In genomic region chr3:159856496-159857098, GRCh38 we compare ENCODE assay signal across 15 cellular contexts. TPM values are rescaled to one million over a fixed set of nuclear protein-coding genes. Genes with fewer than 3 reads are reported as not detected.
A peak's percentile ranks its signal among the peaks of the same experiment; 100 is the strongest.
DNase-seq lines count a peak whose midpoint lies in the region; ATAC-seq, FAIRE-seq and TF ChIP-seq lines count a peak whose summit lies in the region.
"Had no signal": no experiment of that assay in that cellular context is flagged by ENCODE, and none has a peak within 500 bp of the region (broad histone marks: within the 10 kb centered on the region; RNA-seq: fewer than 3 reads in every experiment).

No MANE protein-coding gene starts in this region.

- no peak overlapping the region for H3K27ac Mint-ChIP-seq in stimulated activated memory B cell treated with anti-CD40 and anti-IgM and Interleukin-4, amounts not matched to agents 10 μg/mL and 1 μg/mL and 100 μg/mL, for 72 hours
- H3K27ac Mint-ChIP-seq: activated naive CD4-positive, alpha-beta T cell treated with anti-CD3 and anti-CD28 coated beads, Interleukin-2, amount 50 U/mL, for 72 hours had no signal

- H3K9ac ChIP-seq in GM12878 (ENCODE audit: control insufficient read depth, insufficient read depth, low read length) = no peak overlapping the region
- no peak overlapping the region for H3K9ac ChIP-seq in mesenchymal stem cell (ENCODE audit: low read length)
- H3K9ac ChIP-seq: parathyroid adenoma had no signal

- no peak for TF ChIP-seq RAD21 in GM12878 (IDR thresholded peaks at IDR 0.05; ENCODE audit: insufficient read depth, low read depth, low read length)

- peak overlapping the region; percentile 95 for H2BK15ac ChIP-seq in mesenchymal stem cell (ENCODE audit: low read depth, poor library complexity, severe bottlenecking)

- POLR2A ChIA-PET in GM12878 (lab: Charles Lee) = no interaction called here

- ATAC-seq in GM12878 = no peak
- ATAC-seq in stimulated activated memory B cell treated with anti-CD40 and anti-IgM and Interleukin-4, amounts not matched to agents 10 μg/mL and 1 μg/mL and 100 μg/mL, for 72 hours = no peak
- ATAC-seq: activated naive CD4-positive, alpha-beta T cell treated with anti-CD3 and anti-CD28 coated beads, Interleukin-2, amount 50 U/mL, for 72 hours had no signal

- FAIRE-seq in GM12878 (lab: Jason Lieb, UNC) = no peak
- no peak for FAIRE-seq in frontal cortex (lab: Jason Lieb, UNC)

- TF ChIP-seq EP300 in GM12878 (IDR thresholded peaks at IDR 0.05; ENCODE audit: borderline replicate concordance in 1 of 2, control insufficient read depth in 1 of 2, low read depth in 2 of 2, low read length in 2 of 2) (no peak), transverse colon (IDR thresholded peaks at IDR 0.05; ENCODE audit: low read depth) (no peak)

- peak overlapping the region in 1 of 2 experiments; percentile 82 for H3K4ac ChIP-seq in mesenchymal stem cell (ENCODE audit: low read depth in 1 of 2, low read length in 2 of 2)

- H3K4me3 ChIP-seq in GM12878 (no peak overlapping the region), mesenchymal stem cell (ENCODE audit: insufficient read depth in 1 of 2, low read depth in 1 of 2, low read length in 2 of 2) (no peak overlapping the region), transverse colon (no peak overlapping the region)
- H3K4me3 ChIP-seq: SK-N-MC had no signal

- no peaks in the 10 kb centered on the region for H4K20me1 ChIP-seq in GM12878 (ENCODE audit: control insufficient read depth, insufficient read depth)

- no peaks in the 10 kb centered on the region for H3K36me3 Mint-ChIP-seq in stimulated activated memory B cell treated with anti-CD40 and anti-IgM and Interleukin-4, amounts not matched to agents 10 μg/mL and 1 μg/mL and 100 μg/mL, for 72 hours
- H3K36me3 Mint-ChIP-seq: activated naive CD4-positive, alpha-beta T cell treated with anti-CD3 and anti-CD28 coated beads, Interleukin-2, amount 50 U/mL, for 72 hours had no signal

- CTCF ChIA-PET in GM12878 (lab: Yijun Ruan, JAX) = interaction anchor here (0.9 to 1.1 kb wide), 2 partner anchors 150 to 589 kb away, joined by 3 read pairs; no protein-coding TSS in a partner anchor

- no peak for TF ChIP-seq POLR2A in GM12878 (IDR thresholded peaks at IDR 0.05; ENCODE audit: low read depth, low read length)
- no peak for TF ChIP-seq POLR2A in transverse colon (IDR thresholded peaks at IDR 0.05)

- peaks cover 16% of the 10 kb centered on the region for H3K27me3 Mint-ChIP-seq in stimulated activated memory B cell treated with anti-CD40 and anti-IgM and Interleukin-4, amounts not matched to agents 10 μg/mL and 1 μg/mL and 100 μg/mL, for 72 hours

- H3K4me2 ChIP-seq in GM12878 (ENCODE audit: control insufficient read depth, insufficient read depth) (no peak overlapping the region), mesenchymal stem cell (ENCODE audit: low read length, poor library complexity, severe bottlenecking) (no peak overlapping the region)

- H3K23ac ChIP-seq in mesenchymal stem cell (ENCODE audit: low read length in 2 of 2) = no peak overlapping the region

- in situ Hi-C loops in GM12878 (cut with MboI) = no loop called here
- in situ Hi-C loops in transverse colon (cut with MboI; ENCODE audit: low pct_ligation_motif_present in 1 of 4, low pct_unique_long_range_greater_than_20kb in 1 of 4, low sequenced_read_pairs in 3 of 4) = no loop called here

- no peaks in the 10 kb centered on the region for H3K79me2 ChIP-seq in GM12878 (ENCODE audit: control insufficient read depth, insufficient read depth, low read length)
- H3K79me2 ChIP-seq: parathyroid adenoma had no signal

- H3K14ac ChIP-seq in mesenchymal stem cell (ENCODE audit: low read length in 2 of 2) = no peak overlapping the region

- H3K9me3 Mint-ChIP-seq in stimulated activated memory B cell treated with anti-CD40 and anti-IgM and Interleukin-4, amounts not matched to agents 10 μg/mL and 1 μg/mL and 100 μg/mL, for 72 hours = no peaks in the 10 kb centered on the region
- H3K9me3 Mint-ChIP-seq: activated naive CD4-positive, alpha-beta T cell treated with anti-CD3 and anti-CD28 coated beads, Interleukin-2, amount 50 U/mL, for 72 hours had no signal

- peak overlapping the region; percentile 86 for H4K8ac ChIP-seq in mesenchymal stem cell (ENCODE audit: low read length)

- RAD21 ChIA-PET in GM12878 (lab: Charles Lee; ENCODE audit: unreplicated experiment) = interaction anchor here (1.3 kb wide), 1 partner anchor 150 kb away, joined by 4 read pairs; no protein-coding TSS in a partner anchor

- intact Hi-C loops in GM12878 (cut with micrococcal nuclease; ENCODE audit: unreplicated experiment) = no loop called here
- intact Hi-C loops in transverse colon (cut with DNase I; ENCODE audit: low total_unique reads) = no loop called here

- H3K36me3 ChIP-seq in GM12878 (ENCODE audit: control insufficient read depth in 2 of 2, insufficient read depth in 2 of 2, low read length in 1 of 2) = no peaks in the 10 kb centered on the region
- no peaks in the 10 kb centered on the region for H3K36me3 ChIP-seq in mesenchymal stem cell (ENCODE audit: control insufficient read depth in 1 of 2, insufficient read depth in 2 of 2, low read depth in 1 of 2, low read length in 2 of 2)
- H3K36me3 ChIP-seq in transverse colon = no peaks in the 10 kb centered on the region

- H3K4me1 ChIP-seq in GM12878 (ENCODE audit: control insufficient read depth, insufficient read depth, low read length) = peaks cover 32% of the 10 kb centered on the region
- peaks cover 23% of the 10 kb centered on the region for H3K4me1 ChIP-seq in mesenchymal stem cell (ENCODE audit: control insufficient read depth, insufficient read depth, low read depth, low read length)
- H3K4me1 ChIP-seq in transverse colon = peaks cover under 1 to 71% (median 18%) of the 10 kb centered on the region in 4 donors
- H3K4me1 ChIP-seq: parathyroid adenoma had no signal

- H2AK5ac ChIP-seq in mesenchymal stem cell (ENCODE audit: low read length, severe bottlenecking) = peak overlapping the region; percentile 58

- TF ChIP-seq CTCF in GM12878 (IDR thresholded peaks at IDR 0.05 in 2 of 3, conservative IDR thresholded peaks at IDR 0.05 in 1 of 3; ENCODE audit: control insufficient read depth in 2 of 3, extremely low read depth in 1 of 3, insufficient read depth in 1 of 3, low read depth in 3 of 3, low read length in 3 of 3) (no peak), transverse colon (IDR thresholded peaks at IDR 0.05) (no peak)

- H2BK120ac ChIP-seq in mesenchymal stem cell (ENCODE audit: low read depth, low read length) = no peak overlapping the region

- no TSS peak for BruUV-seq in GM12878 (replicated peaks; lab: Mats Ljungman, UMichigan)

- peak; percentile 20 for DNase-seq in NCI-H146 (lab: John Stamatoyannopoulos, UW)
- no peak for DNase-seq in NCI-H146 treated with DMSO at 0.1 percent for 48 hours (lab: John Stamatoyannopoulos, UW; ENCODE audit: unreplicated experiment)
- DNase-seq in GM12878 (ENCODE audit: low read depth, low spot score) = no peak
- DNase-seq in mesenchymal stem cell = peak; percentile 54
- DNase-seq in transverse colon = no peak
- no peak for DNase-seq in LoVo (ENCODE audit: low spot score)
- no peak for DNase-seq in frontal cortex (ENCODE audit: low spot score in 2 of 2)
- DNase-seq: activated CD4-positive, alpha-beta T cell treated with anti-CD3 and anti-CD28 coated beads for 48 hours; GDM1; NCI-H1694 treated with DMSO at 0.1 percent for 48 hours had no signal

- no peak overlapping the region for H3K27ac ChIP-seq in GM12878 (ENCODE audit: control insufficient read depth, insufficient read depth)
- no peak overlapping the region for H3K27ac ChIP-seq in mesenchymal stem cell (ENCODE audit: low read length, poor library complexity, severe bottlenecking)
- peak overlapping the region; percentile 82 to 88 (median 85) for H3K27ac ChIP-seq in transverse colon
- H3K27ac ChIP-seq: epithelial cell of prostate, parathyroid adenoma, SK-N-MC had no signal

- SMC1A ChIA-PET in GM12878 (lab: Charles Lee; ENCODE audit: uncharacterized antibody, unreplicated experiment) = interaction anchor here (0.8 kb wide), 1 partner anchor 12 kb away, joined by 3 read pairs; no protein-coding TSS in a partner anchor

- no peaks in the 10 kb centered on the region for H3K27me3 ChIP-seq in GM12878 (replicated peaks in 1 of 2; ENCODE audit: control insufficient read depth in 2 of 2, insufficient read depth in 2 of 2, low read length in 1 of 2)
- no peaks in the 10 kb centered on the region for H3K27me3 ChIP-seq in mesenchymal stem cell (ENCODE audit: control insufficient read depth in 1 of 2, insufficient read depth in 1 of 2, low read length in 2 of 2)
- no peaks in the 10 kb centered on the region for H3K27me3 ChIP-seq in transverse colon

- H2BK5ac ChIP-seq in mesenchymal stem cell (ENCODE audit: low read depth, low read length, poor library complexity, severe bottlenecking) = no peak overlapping the region

- peaks cover 18% of the 10 kb centered on the region for H3K4me1 Mint-ChIP-seq in stimulated activated memory B cell treated with anti-CD40 and anti-IgM and Interleukin-4, amounts not matched to agents 10 μg/mL and 1 μg/mL and 100 μg/mL, for 72 hours

- H2BK12ac ChIP-seq in mesenchymal stem cell (ENCODE audit: low read length in 2 of 2) = peak overlapping the region in 1 of 2 experiments; percentile 83

- H4K91ac ChIP-seq in mesenchymal stem cell (ENCODE audit: low read length) = peak overlapping the region; percentile 43

- no peak overlapping the region for H3K4me3 Mint-ChIP-seq in stimulated activated memory B cell treated with anti-CD40 and anti-IgM and Interleukin-4, amounts not matched to agents 10 μg/mL and 1 μg/mL and 100 μg/mL, for 72 hours

- H3K9me3 ChIP-seq in GM12878 (replicated peaks; ENCODE audit: control insufficient read depth, insufficient read depth, low read length) (no peaks in the 10 kb centered on the region; the same call in 2 of the 3 replicates), mesenchymal stem cell (ENCODE audit: control insufficient read depth, low read length) (no peaks in the 10 kb centered on the region), transverse colon (no peaks in the 10 kb centered on the region)

- WGBS in GM12878 (ENCODE audit: insufficient coverage, insufficient replicate concordance, low lambda C conversion rate, missing lambda C conversion rate) = 69% methylated on average over 14 of the region's 14 CpGs
- WGBS in mesenchymal stem cell = 15% methylated on average over 14 of the region's 14 CpGs
- 33 to 65% methylated on average over 1 to 14 of the region's 14 CpGs for WGBS in transverse colon (ENCODE audit: low coverage in 1 of 2), 2 donors

- peak overlapping the region; percentile 94 to 96 for H3K18ac ChIP-seq in mesenchymal stem cell (ENCODE audit: low read depth in 1 of 2, low read length in 2 of 2)

- H3K79me1 ChIP-seq in mesenchymal stem cell (replicated peaks; ENCODE audit: low read length, poor library complexity, severe bottlenecking) = peaks cover 19% of the 10 kb centered on the region

- H2AFZ ChIP-seq in GM12878 (ENCODE audit: control insufficient read depth, low read depth, low read length) (peak overlapping the region; percentile 37; the same call in 1 of the 2 replicates), mesenchymal stem cell (ENCODE audit: low read depth, low read length) (no peak overlapping the region)
- H2AFZ ChIP-seq: parathyroid adenoma had no signal

RNA-seq across cellular contexts. Expression of gene SCHIP1, which starts 16.9 kb away (rescaled TPM):
- total RNA-seq in GM12878 (2013; cell fraction: nucleolus; rRNA removed) = 0.17 TPM in 1 of 2 replicates, not detected in the other
- 0.98 and 1.4 TPM in 2 replicates for total RNA-seq in GM12878 (2014; rRNA removed)
- 1.4 and 1.6 TPM in 2 replicates for total RNA-seq in GM12878 (2014; rRNA removed; fragmentation: Illumina TruSeq; extraction: Trizol)
- total RNA-seq in GM12878 (2021) = 0.27 and 1.5 TPM in 2 replicates
- polyA plus RNA-seq in GM12878 (2011; ENCODE audit: low read depth) = not detected
- polyA plus RNA-seq in GM12878 (2011; rRNA removed) = 0.10 TPM in 1 of 2 replicates, not detected in the other
- 0.05 and 0.07 TPM in 2 replicates for polyA plus RNA-seq in GM12878 (2011; cell fraction: cytosol; rRNA removed)
- polyA plus RNA-seq in GM12878 (2011; cell fraction: nucleus; rRNA removed) = 0.10 and 0.39 TPM in 2 replicates
- 0.25 TPM in 1 of 2 replicates, not detected in the other for polyA plus RNA-seq in GM12878 (2012)
- 1.7 and 2.8 TPM in 2 replicates for polyA plus RNA-seq in GM12878 (2014; fragmentation: Illumina TruSeq; extraction: Trizol)
- polyA plus RNA-seq in GM12878 (2014; fragmentation: Nextera tagmentation; extraction: Ambion mirVana) = 1 to 10 TPM; 1.2 to 2.8 TPM
- polyA plus RNA-seq in GM12878 (2014; rRNA removed) = 1.1 and 1.2 TPM in 2 replicates
- polyA plus RNA-seq in GM12878 (2016; fragmentation: Nextera tagmentation; extraction: Ambion mirVana) = 1 to 10 TPM in 1 of 2 experiments, under 1 TPM in 1; 0.84 to 2.1 TPM
- 0.05 and 0.07 TPM in 2 replicates for polyA minus RNA-seq in GM12878 (2011; rRNA and poly(A)+ RNA removed)
- not detected in 2 replicates for polyA minus RNA-seq in GM12878 (2011; cell fraction: cytosol; rRNA and poly(A)+ RNA removed)
- 0.36 TPM in 1 of 2 replicates, not detected in the other for polyA minus RNA-seq in GM12878 (2011; cell fraction: nucleus; rRNA and poly(A)+ RNA removed)
- polyA plus RNA-seq in mesenchymal stem cell (2013, experiment 1 of 2) = 7.2 TPM
- 7.2 TPM for polyA plus RNA-seq in mesenchymal stem cell (2013, experiment 2 of 2)
- 1 to 10 TPM in 2 of 4 donors, under 1 TPM in 2; 0.20 to 7.5 (median 2.5) TPM for total RNA-seq in transverse colon
- total RNA-seq in frontal cortex = 60.3 TPM
- total RNA-seq: activated naive CD4-positive, alpha-beta T cell treated with anti-CD3 and anti-CD28 coated beads, Interleukin-2, amount 50 U/mL, for 72 hours had no signal

Comparison
In these comparisons a context has a peak if more than half of its experiments do, and no peak if none do; other contexts are left out.
1. DNase-seq: peak in NCI-H146 (single experiment) and mesenchymal stem cell (single experiment); none in NCI-H146 treated with DMSO at 0.1 percent for 48 hours (single experiment), GM12878 (single experiment), transverse colon (single experiment), LoVo (single experiment) and frontal cortex (0 of 2).
2. H3K27ac ChIP-seq: peak in transverse colon (4 of 4); none in GM12878 (single experiment) and mesenchymal stem cell (single experiment).